Comparison of ENCODE assay signal across 8 cellular contexts in the genomic region with DNA sequence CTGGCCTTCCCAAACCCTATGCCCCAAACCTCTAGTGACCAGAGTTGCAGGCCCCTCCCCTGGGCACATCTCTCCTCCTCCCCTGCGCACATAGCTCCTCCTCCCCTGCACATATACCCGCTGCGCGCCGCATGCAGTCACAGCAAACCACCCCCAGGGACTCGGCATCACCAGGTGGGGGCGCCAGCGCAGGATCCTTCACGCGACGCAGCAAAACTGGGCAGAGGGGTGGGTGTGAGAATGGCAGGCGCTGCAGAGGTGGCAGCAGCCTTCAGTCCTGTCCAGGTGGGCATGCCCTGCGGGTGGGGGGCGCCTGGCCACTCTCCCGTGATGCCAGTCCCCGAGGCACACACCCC. TPM values are rescaled to one million over a fixed set of nuclear protein-coding genes. Genes with fewer than 3 reads are reported as not detected.
DNase-seq lines count a peak whose midpoint lies in the region; ATAC-seq and TF ChIP-seq lines count a peak whose summit lies in the region.

No MANE protein-coding gene starts in this region.

- 33% methylated on average over 1 of the region's 16 CpGs for whole genome bisulfite sequencing in mammary epithelial cell (ENCODE audit: low coverage, missing lambda C conversion rate)

- no peaks in the 10 kb centered on the region for H3K36me3 Mint-ChIP-seq in CD8-positive, alpha-beta memory T cell
- no peaks in the 10 kb centered on the region for H3K36me3 Mint-ChIP-seq in WTC11

- no peaks in the 10 kb centered on the region for H3K9me3 Mint-ChIP-seq in CD8-positive, alpha-beta memory T cell
- H3K9me3 Mint-ChIP-seq in WTC11: no peaks in the 10 kb centered on the region

- peaks cover 44% of the 10 kb centered on the region for H3K4me1 ChIP-seq in CD8-positive, alpha-beta memory T cell (ENCODE audit: insufficient read depth, low read length)
- peaks cover 51% of the 10 kb centered on the region for H3K4me1 ChIP-seq in mammary epithelial cell (ENCODE audit: insufficient read depth, low read length)

- CTCF ChIA-PET in CD8-positive, alpha-beta memory T cell (lab: Charles Lee): interaction anchor here (0.6 to 13.2 kb wide), 41 partner anchors 8 to 314 kb away, joined by 3 to 436 read pairs (median 7); a partner anchor contains a TSS
- CTCF ChIA-PET in WTC11 (lab: Charles Lee) (interaction anchor here (0.6 to 9.2 kb wide), 69 partner anchors 9 to 665 kb away, joined by 3 to 272 read pairs (median 5); a partner anchor contains a TSS), mammary epithelial cell (lab: Charles Lee; ENCODE audit: low non-redundant PET) (interaction anchor here (0.5 to 0.7 kb wide), 2 partner anchors 8 to 33 kb away, joined by 4 read pairs; no protein-coding TSS in a partner anchor)

- no peak overlapping the region for H2AFZ ChIP-seq in mammary epithelial cell (ENCODE audit: low read depth, low read length)

- H3K79me2 ChIP-seq in mammary epithelial cell (ENCODE audit: insufficient read depth, low read length): no peaks in the 10 kb centered on the region

- no peaks in the 10 kb centered on the region for H3K9me3 ChIP-seq in CD8-positive, alpha-beta memory T cell (ENCODE audit: low read length)
- no peaks in the 10 kb centered on the region for H3K9me3 ChIP-seq in mammary epithelial cell (replicated peaks; ENCODE audit: insufficient read depth, low read length)

- intact Hi-C loops in mammary epithelial cell (cut with micrococcal nuclease): no loop called here

- ATAC-seq in GM21723 (IDR thresholded peaks at IDR 0.05; ENCODE audit: unreplicated experiment) (peak; percentile 42), WTC11 (peak; percentile 27), GM19452 (IDR thresholded peaks at IDR 0.05; ENCODE audit: unreplicated experiment) (no peak)

- H4K20me1 ChIP-seq in mammary epithelial cell (ENCODE audit: insufficient read depth, low read length): no peaks in the 10 kb centered on the region

- no TSS peak for BruUV-seq in mammary epithelial cell (replicated peaks; lab: Mats Ljungman, UMichigan)

- POLR2A ChIA-PET in CD8-positive, alpha-beta memory T cell (lab: Charles Lee): interaction anchor here (0.6 to 3.9 kb wide), 16 partner anchors 10 to 314 kb away, joined by 3 to 20 read pairs (median 10); a partner anchor contains a TSS
- POLR2A ChIA-PET in WTC11 (lab: Charles Lee): interaction anchor here (1.4 to 2.1 kb wide), 3 partner anchors 23 to 63 kb away, joined by 3 to 12 read pairs (median 4); a partner anchor contains a TSS

- peak; percentile 83 to 92 (median 87) for DNase-seq in CD8-positive, alpha-beta memory T cell
- DNase-seq in NCI-H128 (lab: John Stamatoyannopoulos, UW; ENCODE audit: unreplicated experiment) (peak; percentile 26), WTC11 (ENCODE audit: low spot score) (peak; percentile 86), mammary epithelial cell (no peak), islet precursor cell (peak; percentile 95)
- DNase-seq in stimulated activated CD4-positive, alpha-beta T cell treated with anti-CD3 and anti-CD28 coated beads, Interleukin-15, amount 100 ng/mL, for 48 hours (ENCODE audit: low read depth in 2 of 2): peak; percentile 92 to 93

- H3K27me3 Mint-ChIP-seq in CD8-positive, alpha-beta memory T cell: no peaks in the 10 kb centered on the region
- peaks cover 80% of the 10 kb centered on the region for H3K27me3 Mint-ChIP-seq in WTC11 (ENCODE audit: low read depth)

- H3K4me1 Mint-ChIP-seq in CD8-positive, alpha-beta memory T cell: peaks cover 36 to 55% (median 40%) of the 10 kb centered on the region in 3 donors
- peaks cover 53% of the 10 kb centered on the region for H3K4me1 Mint-ChIP-seq in WTC11

- peak; percentile 49 for TF ChIP-seq CTCF in WTC11 (IDR thresholded peaks at IDR 0.05)
- peak; percentile 31 to 45 for TF ChIP-seq CTCF in mammary epithelial cell (conservative IDR thresholded peaks at IDR 0.05 in 1 of 2, IDR thresholded peaks at IDR 0.05 in 1 of 2; ENCODE audit: extremely low read depth in 1 of 2, insufficient read depth in 1 of 2, low read depth in 1 of 2, low read length in 2 of 2)

- H3K27me3 ChIP-seq in CD8-positive, alpha-beta memory T cell (ENCODE audit: insufficient read depth, low read length, poor library complexity, severe bottlenecking): no peaks in the 10 kb centered on the region
- no peaks in the 10 kb centered on the region for H3K27me3 ChIP-seq in mammary epithelial cell (ENCODE audit: insufficient read depth, low read length)

- H3K4me3 Mint-ChIP-seq in CD8-positive, alpha-beta memory T cell: peak overlapping the region; percentile 91 to 97 (median 93)
- H3K4me3 Mint-ChIP-seq in WTC11: peak overlapping the region; percentile 80

- H3K4me2 ChIP-seq in mammary epithelial cell (ENCODE audit: insufficient read depth, low read depth, low read length): peak overlapping the region; percentile 76

- no peak overlapping the region for H3K9ac ChIP-seq in mammary epithelial cell (ENCODE audit: insufficient read depth, low read length)

- H3K27ac Mint-ChIP-seq in CD8-positive, alpha-beta memory T cell: peak overlapping the region in 7 of 8 donors; percentile 42 to 89 (median 67)
- H3K27ac Mint-ChIP-seq in WTC11: no peak overlapping the region

- no peaks in the 10 kb centered on the region for H3K36me3 ChIP-seq in CD8-positive, alpha-beta memory T cell (ENCODE audit: insufficient read depth, low read length)
- no peaks in the 10 kb centered on the region for H3K36me3 ChIP-seq in mammary epithelial cell (ENCODE audit: insufficient read depth, low read length)

- H3K27ac ChIP-seq in CD8-positive, alpha-beta memory T cell (ENCODE audit: low read depth, low read length): peak overlapping the region; percentile 75
- H3K27ac ChIP-seq in mammary epithelial cell (ENCODE audit: insufficient read depth, low read depth, low read length): no peak overlapping the region

- H3K4me3 ChIP-seq in CD8-positive, alpha-beta memory T cell (ENCODE audit: low read length): peak overlapping the region; percentile 72
- H3K4me3 ChIP-seq in mammary epithelial cell (replicated peaks in 1 of 3; ENCODE audit: insufficient read depth in 1 of 3, low read depth in 2 of 3, low read length in 3 of 3): no peak overlapping the region

- dilution Hi-C loops in mammary epithelial cell (cut with HindIII; ENCODE audit: low sequenced_read_pairs): no loop called here

- in situ Hi-C loops in mammary epithelial cell (cut with MboI; ENCODE audit: low sequenced_read_pairs in 2 of 2): loop anchor here in 1 of 2 donors (5.0 kb wide), 1 partner anchor 40 kb away; no protein-coding TSS in a partner anchor

TF ChIP-seq in WTC11, 78 proteins besides CTCF, POLR2A, EP300 and RAD21 (continues in another document):
- TF ChIP-seq, protein P1, sequence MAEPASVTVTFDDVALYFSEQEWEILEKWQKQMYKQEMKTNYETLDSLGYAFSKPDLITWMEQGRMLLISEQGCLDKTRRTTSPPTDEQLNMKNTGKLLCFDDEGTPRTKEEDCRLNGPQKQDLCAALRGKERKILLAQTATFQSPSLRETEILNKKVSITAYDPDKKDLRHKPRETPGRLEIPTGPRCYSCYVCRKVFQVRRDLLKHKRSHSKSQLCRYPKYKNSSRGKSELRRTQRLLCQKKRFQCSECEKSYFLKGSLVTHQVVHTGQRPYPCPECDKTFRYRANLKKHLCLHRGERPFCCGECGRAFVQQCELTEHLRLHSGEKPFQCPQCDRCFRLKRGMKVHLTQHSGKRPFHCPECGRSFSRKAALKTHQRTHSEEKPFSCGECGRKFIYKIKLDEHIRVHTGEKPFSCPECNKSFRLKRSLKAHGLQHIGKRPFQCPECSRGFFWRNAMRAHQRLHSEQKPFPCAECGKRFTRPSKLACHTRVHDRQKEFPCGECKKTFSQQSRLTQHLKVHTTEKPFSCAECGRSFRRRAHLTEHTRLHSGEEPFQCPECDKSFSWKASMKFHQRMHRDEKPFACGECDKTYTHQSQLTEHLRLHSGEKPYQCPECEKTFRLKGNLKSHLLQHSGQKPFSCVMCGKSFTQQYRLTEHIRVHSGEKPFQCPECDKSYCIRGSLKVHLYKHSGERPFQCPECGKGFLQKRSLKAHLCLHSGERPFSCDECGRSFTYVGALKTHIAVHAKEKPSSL (CRISPR knock-in tag; conservative IDR thresholded peaks at IDR 0.05): no peak
- TF ChIP-seq, protein P2, sequence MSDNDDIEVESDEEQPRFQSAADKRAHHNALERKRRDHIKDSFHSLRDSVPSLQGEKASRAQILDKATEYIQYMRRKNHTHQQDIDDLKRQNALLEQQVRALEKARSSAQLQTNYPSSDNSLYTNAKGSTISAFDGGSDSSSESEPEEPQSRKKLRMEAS (CRISPR knock-in tag; IDR thresholded peaks at IDR 0.05): peak; percentile 78; the same call in 1 of the 2 replicates
- no peak for TF ChIP-seq FOXJ3 (CRISPR knock-in tag; IDR thresholded peaks at IDR 0.05; ENCODE audit: borderline replicate concordance)
- TF ChIP-seq EMX1 (CRISPR knock-in tag; IDR thresholded peaks at IDR 0.05): 0 out of 2 replicates have a peak, but pooled peaks have one; percentile 11

RNA-seq across cellular contexts. Expression of a gene that starts 5.6 kb away (rescaled TPM):
- 1 to 10 TPM; 2.5 to 2.9 TPM for total RNA-seq in CD8-positive, alpha-beta memory T cell
- polyA plus RNA-seq in CD8-positive, alpha-beta memory T cell: 0.17 TPM
- total RNA-seq in WTC11 (2021) (6.4 to 8.9 TPM (median 7.5 TPM) in 3 replicates), mammary epithelial cell (1 to 10 TPM; 6.3 to 9.8 TPM)
- 4.0 TPM for polyA plus RNA-seq in mammary epithelial cell
- polyA minus RNA-seq in mammary epithelial cell: 8.9 TPM

RNA-seq across cellular contexts. Expression of a gene that starts 24.2 kb away (rescaled TPM):
- total RNA-seq in CD8-positive, alpha-beta memory T cell: 10 to 100 TPM; 20.8 to 21.8 TPM
- 0.35 TPM for polyA plus RNA-seq in CD8-positive, alpha-beta memory T cell
- total RNA-seq in WTC11 (2021) (29.8 to 45.5 TPM (median 32.2 TPM) in 3 replicates), mammary epithelial cell (10 to 100 TPM; 10.0 to 18.6 TPM)
- polyA plus RNA-seq in mammary epithelial cell: 8.5 TPM
- polyA minus RNA-seq in mammary epithelial cell: 11.4 TPM

RNA-seq across cellular contexts. Expression of a gene that starts 27.7 kb away (rescaled TPM):
- total RNA-seq in CD8-positive, alpha-beta memory T cell: 10 to 100 TPM; 69.7 to 69.8 TPM
- polyA plus RNA-seq in CD8-positive, alpha-beta memory T cell: 25.7 TPM
- 43.9 to 66.9 TPM (median 45.0 TPM) in 3 replicates for total RNA-seq in WTC11 (2021)
- total RNA-seq in mammary epithelial cell: 10 to 100 TPM; 41.8 to 83.4 TPM
- polyA plus RNA-seq in mammary epithelial cell: 52.2 TPM
- 112 TPM for polyA minus RNA-seq in mammary epithelial cell

RNA-seq across cellular contexts. Expression of a gene that starts 48.6 kb away (rescaled TPM):
- 10 to 100 TPM; 71.3 to 75.5 TPM for total RNA-seq in CD8-positive, alpha-beta memory T cell
- polyA plus RNA-seq in CD8-positive, alpha-beta memory T cell: 33.1 TPM
- total RNA-seq in WTC11 (2021): 33.1 to 41.9 TPM (median 36.7 TPM) in 3 replicates
- total RNA-seq in mammary epithelial cell: 10 to 100 TPM; 26.5 to 31.8 TPM
- polyA plus RNA-seq in mammary epithelial cell: 19.5 TPM
- polyA minus RNA-seq in mammary epithelial cell: 2.7 TPM

RNA-seq across cellular contexts. Expression of a gene that starts 50.3 kb away (rescaled TPM):
- total RNA-seq in CD8-positive, alpha-beta memory T cell: 10 to 100 TPM; 18.3 to 19.3 TPM
- 22.6 TPM for polyA plus RNA-seq in CD8-positive, alpha-beta memory T cell
- total RNA-seq in WTC11 (2021): 2.6 to 3.3 TPM (median 2.8 TPM) in 3 replicates
- 1 to 10 TPM; 4.5 to 7.7 TPM for total RNA-seq in mammary epithelial cell
- 5.8 TPM for polyA plus RNA-seq in mammary epithelial cell
- polyA minus RNA-seq in mammary epithelial cell: 11.5 TPM
